Comparison of ENCODE assay signal across 37 cellular contexts in genomic region chr14:87178277-87178676, GRCh38.
"Had no signal": no experiment of that assay in that cellular context is flagged by ENCODE, and none has a peak within 500 bp of the region (broad histone marks: within the 10 kb centered on the region; RNA-seq: fewer than 3 reads in every experiment).

No MANE protein-coding gene starts in this region.

- H3K27me3 Mint-ChIP-seq: activated B cell treated with CpG ODN at 0.5 μM for 24 hours; activated CD4-positive, alpha-beta memory T cell treated with anti-CD3 and anti-CD28 coated beads for 36 hours; activated CD4-positive, alpha-beta T cell treated with anti-CD3 and anti-CD28 coated beads, Interleukin-2, amount 10 ng/mL, durations not matched to agents 24 days and 14 days; activated CD8-positive, alpha-beta T cell treated with anti-CD3 and anti-CD28 coated beads for 36 hours; activated naive CD8-positive, alpha-beta T cell treated with anti-CD3 and anti-CD28 coated beads for 36 hours; activated T-helper 17 cell treated with anti-CD3 and anti-CD28 coated beads, Interleukin-2, amount 50 U/mL, for 72 hours; central memory CD8-positive, alpha-beta T cell had no signal

- H3K36me3 ChIP-seq: adrenal gland, brain microvascular endothelial cell, breast epithelium had no signal

- H3K4me3 ChIP-seq: adrenal gland, body of pancreas, breast epithelium had no signal

- H3K27ac Mint-ChIP-seq: activated B cell treated with CpG ODN at 0.5 μM for 24 hours; activated CD4-positive, alpha-beta memory T cell treated with anti-CD3 and anti-CD28 coated beads for 36 hours; activated CD4-positive, alpha-beta T cell treated with anti-CD3 and anti-CD28 coated beads, Interleukin-2, amount 10 ng/mL, durations not matched to agents 24 days and 14 days; activated CD8-positive, alpha-beta T cell treated with anti-CD3 and anti-CD28 coated beads for 36 hours; activated naive CD4-positive, alpha-beta T cell treated with anti-CD3 and anti-CD28 coated beads for 36 hours; activated naive CD4-positive, alpha-beta T cell treated with anti-CD3 and anti-CD28 coated beads, Interleukin-2, amount 50 U/mL, for 72 hours; activated naive CD8-positive, alpha-beta T cell treated with anti-CD3 and anti-CD28 coated beads for 36 hours; activated T-cell treated with anti-CD3 and anti-CD28 coated beads, Interleukin-2, amount 50 U/mL, for 72 hours; activated T-helper 1 cell treated with anti-CD3 and anti-CD28 coated beads, Interleukin-12 subunit alpha, Interleukin-12 subunit beta, Interleukin-2, Interleukin-4 antibody, amounts not matched to agents 30 ng/mL and 10 ng/mL and 1 ng/mL, durations not matched to agents 14 hours and 24 hours and 36 hours; activated T-helper 17 cell treated with anti-CD3 and anti-CD28 coated beads, Interleukin-2, amount 50 U/mL, for 72 hours; T-helper 2 cell treated with Interferon-gamma antibody and Interleukin-4, amounts not matched to agents 5 μg/mL and 100 μg/mL, for 36 hours had no signal

- H3K4me1 Mint-ChIP-seq: activated B cell treated with CpG ODN at 0.5 μM for 24 hours; activated CD4-positive, alpha-beta T cell treated with anti-CD3 and anti-CD28 coated beads, Interleukin-2, amount 10 ng/mL, durations not matched to agents 24 days and 14 days; activated naive CD8-positive, alpha-beta T cell treated with anti-CD3 and anti-CD28 coated beads for 36 hours; activated T-helper 17 cell treated with anti-CD3 and anti-CD28 coated beads, Interleukin-2, amount 50 U/mL, for 72 hours; central memory CD8-positive, alpha-beta T cell had no signal

- H3K9me3 Mint-ChIP-seq: activated CD4-positive, alpha-beta T cell treated with anti-CD3 and anti-CD28 coated beads, Interleukin-2, amount 10 ng/mL, durations not matched to agents 24 days and 14 days; activated CD8-positive, alpha-beta T cell treated with anti-CD3 and anti-CD28 coated beads for 36 hours had no signal

- H3K4me3 Mint-ChIP-seq: activated B cell treated with CpG ODN at 0.5 μM for 24 hours; activated CD4-positive, alpha-beta memory T cell treated with anti-CD3 and anti-CD28 coated beads for 36 hours; activated CD4-positive, alpha-beta T cell treated with anti-CD3 and anti-CD28 coated beads, Interleukin-2, amount 10 ng/mL, durations not matched to agents 24 days and 14 days; activated CD8-positive, alpha-beta T cell treated with anti-CD3 and anti-CD28 coated beads for 36 hours; activated naive CD4-positive, alpha-beta T cell treated with anti-CD3 and anti-CD28 coated beads for 36 hours; activated naive CD8-positive, alpha-beta T cell treated with anti-CD3 and anti-CD28 coated beads for 36 hours; activated T-cell treated with anti-CD3 and anti-CD28 coated beads, Interleukin-2, amount 50 U/mL, for 4 hours; activated T-cell treated with anti-CD3 and anti-CD28 coated beads, Interleukin-2, amount 50 U/mL, for 72 hours; activated T-helper 1 cell treated with anti-CD3 and anti-CD28 coated beads, Interleukin-12 subunit alpha, Interleukin-12 subunit beta, Interleukin-2, Interleukin-4 antibody, amounts not matched to agents 30 ng/mL and 10 ng/mL and 1 ng/mL, durations not matched to agents 14 hours and 24 hours and 36 hours; activated T-helper 17 cell treated with anti-CD3 and anti-CD28 coated beads, Interleukin-2, amount 50 U/mL, for 72 hours; central memory CD8-positive, alpha-beta T cell; T-helper 2 cell treated with Interferon-gamma antibody and Interleukin-4, amounts not matched to agents 5 μg/mL and 100 μg/mL, for 36 hours had no signal

- H3K9me3 ChIP-seq: adrenal gland, body of pancreas, breast epithelium had no signal

- DNase-seq: activated B cell treated with CpG ODN at 0.5 μM for 24 hours; activated CD4-positive, alpha-beta memory T cell treated with anti-CD3 and anti-CD28 coated beads for 36 hours; activated CD4-positive, alpha-beta T cell treated with anti-CD3 and anti-CD28 coated beads for 4 hours; activated CD4-positive, alpha-beta T cell treated with anti-CD3 and anti-CD28 coated beads, Interleukin-2, amount 10 ng/mL, durations not matched to agents 24 days and 14 days; activated CD4-positive, alpha-beta T cell treated with anti-CD3 and anti-CD28 coated beads, Interleukin-2, amount 50 U/mL, for 1 hour; activated CD4-positive, alpha-beta T cell treated with anti-CD3 and anti-CD28 coated beads, Interleukin-2, amount 50 U/mL, for 4 hours; activated CD4-positive, CD25-positive, alpha-beta regulatory T cell treated with anti-CD3 and anti-CD28 coated beads, Interleukin-2, amount 50 U/mL, for 72 hours; activated CD8-positive, alpha-beta memory T cell treated with anti-CD3 and anti-CD28 coated beads, Interleukin-2, amount 50 U/mL, for 4 hours; activated CD8-positive, alpha-beta T cell treated with anti-CD3 and anti-CD28 coated beads for 36 hours; activated effector memory CD4-positive, alpha-beta T cell treated with anti-CD3 and anti-CD28 coated beads, Interleukin-2, amount 50 U/mL, for 16 hours; activated gamma-delta T cell treated with Interleukin-2 at 50 U/mL for 16 hours; activated naive CD4-positive, alpha-beta T cell; activated naive CD4-positive, alpha-beta T cell treated with anti-CD3 and anti-CD28 coated beads for 36 hours; activated naive CD4-positive, alpha-beta T cell treated with anti-CD3 and anti-CD28 coated beads, Interleukin-2, amount 50 U/mL, for 16 hours; activated naive CD8-positive, alpha-beta T cell treated with anti-CD3 and anti-CD28 coated beads for 36 hours; activated T-cell treated with anti-CD3 and anti-CD28 coated beads for 4 hours; activated T-cell treated with anti-CD3 and anti-CD28 coated beads, Interleukin-2, amount 50 U/mL, for 1 hour; activated T-cell treated with anti-CD3 and anti-CD28 coated beads, Interleukin-2, amount 50 U/mL, for 4 hours; activated T-cell treated with anti-CD3 and anti-CD28 coated beads, Interleukin-2, amount 50 U/mL, for 72 hours; adrenal gland; amniotic stem cell; aorta; body of pancreas; brain microvascular endothelial cell; caudate nucleus; cerebellar nuclear complex; T-helper 2 cell; T-helper 9 cell had no signal

- FAIRE-seq: astrocyte, TTC549 had no signal

- H3K4me1 ChIP-seq: adrenal gland, breast epithelium had no signal

- H3K36me3 Mint-ChIP-seq: activated CD4-positive, alpha-beta memory T cell treated with anti-CD3 and anti-CD28 coated beads for 36 hours; activated naive CD4-positive, alpha-beta T cell treated with anti-CD3 and anti-CD28 coated beads, Interleukin-2, amount 50 U/mL, for 72 hours; activated naive CD8-positive, alpha-beta T cell treated with anti-CD3 and anti-CD28 coated beads for 36 hours had no signal

- ATAC-seq: activated CD8-positive, alpha-beta T cell treated with anti-CD3 and anti-CD28 coated beads for 36 hours; activated naive CD4-positive, alpha-beta T cell treated with anti-CD3 and anti-CD28 coated beads, Interleukin-2, amount 50 U/mL, for 72 hours; activated T-cell treated with anti-CD3 and anti-CD28 coated beads, Interleukin-2, amount 50 U/mL, for 4 hours; activated T-cell treated with anti-CD3 and anti-CD28 coated beads, Interleukin-2, amount 50 U/mL, for 72 hours; activated T-helper 17 cell treated with anti-CD3 and anti-CD28 coated beads, Interleukin-2, amount 50 U/mL, for 72 hours; body of pancreas had no signal

- H3K27me3 ChIP-seq: adrenal gland, body of pancreas, brain microvascular endothelial cell, breast epithelium had no signal

- H3K27ac ChIP-seq: adrenal gland, body of pancreas, brain microvascular endothelial cell, breast epithelium, VCaP had no signal
